ENCODE assay signal across 1 cellular context in the genomic region with DNA sequence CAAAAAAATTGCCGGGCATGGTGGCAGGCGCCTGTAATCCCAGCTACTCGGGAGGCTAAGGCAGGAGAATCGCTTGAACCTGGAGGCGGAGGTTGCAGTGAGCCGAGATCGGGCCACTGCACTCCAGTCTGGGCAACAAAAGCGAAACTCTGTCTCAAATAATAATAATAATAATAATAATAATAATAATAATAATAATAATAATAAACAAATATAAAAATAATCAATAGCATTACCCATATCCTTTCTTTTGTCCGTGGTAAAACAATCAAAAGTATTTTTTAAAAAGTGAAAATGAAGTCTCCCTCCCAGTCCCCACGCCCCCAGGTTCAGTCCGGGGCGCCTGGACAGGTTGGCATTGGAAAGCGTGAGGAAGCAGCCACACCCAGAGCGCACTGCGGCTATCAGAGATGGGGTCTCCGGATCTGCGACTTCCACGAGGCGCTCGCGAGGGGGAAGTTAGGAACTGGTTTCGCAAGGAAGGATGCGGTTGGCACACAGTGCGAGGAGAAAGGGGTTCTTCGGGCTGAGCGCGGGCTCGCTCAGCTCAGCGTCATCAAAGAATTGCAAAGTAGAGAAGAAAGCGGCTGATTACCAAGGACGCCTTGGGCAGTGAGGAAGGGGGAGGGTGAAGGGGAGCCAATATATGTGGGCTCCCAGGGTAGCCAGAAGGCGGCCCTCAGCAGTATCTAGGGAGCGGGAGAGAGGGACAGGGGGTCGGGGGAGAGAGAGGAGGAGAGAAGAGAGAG.
TF ChIP-seq lines count a peak whose summit lies in the region.

No MANE protein-coding gene starts in this region.

TF ChIP-seq in HepG2, 621 proteins besides CTCF, POLR2A, EP300 and RAD21 (continued from another document):
- TF ChIP-seq, protein P1, sequence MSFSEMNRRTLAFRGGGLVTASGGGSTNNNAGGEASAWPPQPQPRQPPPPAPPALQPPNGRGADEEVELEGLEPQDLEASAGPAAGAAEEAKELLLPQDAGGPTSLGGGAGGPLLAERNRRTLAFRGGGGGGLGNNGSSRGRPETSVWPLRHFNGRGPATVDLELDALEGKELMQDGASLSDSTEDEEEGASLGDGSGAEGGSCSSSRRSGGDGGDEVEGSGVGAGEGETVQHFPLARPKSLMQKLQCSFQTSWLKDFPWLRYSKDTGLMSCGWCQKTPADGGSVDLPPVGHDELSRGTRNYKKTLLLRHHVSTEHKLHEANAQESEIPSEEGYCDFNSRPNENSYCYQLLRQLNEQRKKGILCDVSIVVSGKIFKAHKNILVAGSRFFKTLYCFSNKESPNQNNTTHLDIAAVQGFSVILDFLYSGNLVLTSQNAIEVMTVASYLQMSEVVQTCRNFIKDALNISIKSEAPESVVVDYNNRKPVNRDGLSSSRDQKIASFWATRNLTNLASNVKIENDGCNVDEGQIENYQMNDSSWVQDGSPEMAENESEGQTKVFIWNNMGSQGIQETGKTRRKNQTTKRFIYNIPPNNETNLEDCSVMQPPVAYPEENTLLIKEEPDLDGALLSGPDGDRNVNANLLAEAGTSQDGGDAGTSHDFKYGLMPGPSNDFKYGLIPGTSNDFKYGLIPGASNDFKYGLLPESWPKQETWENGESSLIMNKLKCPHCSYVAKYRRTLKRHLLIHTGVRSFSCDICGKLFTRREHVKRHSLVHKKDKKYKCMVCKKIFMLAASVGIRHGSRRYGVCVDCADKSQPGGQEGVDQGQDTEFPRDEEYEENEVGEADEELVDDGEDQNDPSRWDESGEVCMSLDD (CRISPR knock-in tag; IDR thresholded peaks at IDR 0.05; ENCODE audit: borderline replicate concordance), result no peak
- TF ChIP-seq, protein P2, sequence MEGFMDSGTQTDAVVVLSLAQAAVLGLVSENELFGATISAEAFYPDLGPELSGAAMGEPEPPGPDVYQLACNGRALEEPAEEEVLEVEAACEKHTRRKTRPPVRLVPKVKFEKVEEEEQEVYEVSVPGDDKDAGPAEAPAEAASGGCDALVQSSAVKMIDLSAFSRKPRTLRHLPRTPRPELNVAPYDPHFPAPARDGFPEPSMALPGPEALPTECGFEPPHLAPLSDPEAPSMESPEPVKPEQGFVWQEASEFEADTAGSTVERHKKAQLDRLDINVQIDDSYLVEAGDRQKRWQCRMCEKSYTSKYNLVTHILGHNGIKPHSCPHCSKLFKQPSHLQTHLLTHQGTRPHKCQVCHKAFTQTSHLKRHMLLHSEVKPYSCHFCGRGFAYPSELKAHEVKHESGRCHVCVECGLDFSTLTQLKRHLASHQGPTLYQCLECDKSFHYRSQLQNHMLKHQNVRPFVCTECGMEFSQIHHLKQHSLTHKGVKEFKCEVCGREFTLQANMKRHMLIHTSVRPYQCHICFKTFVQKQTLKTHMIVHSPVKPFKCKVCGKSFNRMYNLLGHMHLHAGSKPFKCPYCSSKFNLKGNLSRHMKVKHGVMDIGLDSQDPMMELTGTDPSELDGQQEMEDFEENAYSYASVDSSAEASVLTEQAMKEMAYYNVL (CRISPR knock-in tag; IDR thresholded peaks at IDR 0.05; ENCODE audit: borderline replicate concordance), result no peak
- TF ChIP-seq ATF7 (IDR thresholded peaks at IDR 0.05) (no peak), ATF7 (CRISPR knock-in tag; IDR thresholded peaks at IDR 0.05) (no peak), REXO4 (CRISPR knock-in tag; IDR thresholded peaks at IDR 0.05; ENCODE audit: borderline replicate concordance) (no peak), SCMH1 (CRISPR knock-in tag; IDR thresholded peaks at IDR 0.05; ENCODE audit: borderline replicate concordance) (no peak), ZNF264 (CRISPR knock-in tag; IDR thresholded peaks at IDR 0.05) (no peak), ZNF83 (CRISPR knock-in tag; IDR thresholded peaks at IDR 0.05; ENCODE audit: borderline replicate concordance) (no peak), ZNF558 (CRISPR knock-in tag; IDR thresholded peaks at IDR 0.05; ENCODE audit: borderline replicate concordance) (no peak), ZNF335 (CRISPR knock-in tag; IDR thresholded peaks at IDR 0.05) (no peak), GABPA (IDR thresholded peaks at IDR 0.05; ENCODE audit: low read depth, low read length) (no peak), GABPA (CRISPR knock-in tag; IDR thresholded peaks at IDR 0.05; ENCODE audit: low read depth) (no peak)
- TF ChIP-seq, protein P3, sequence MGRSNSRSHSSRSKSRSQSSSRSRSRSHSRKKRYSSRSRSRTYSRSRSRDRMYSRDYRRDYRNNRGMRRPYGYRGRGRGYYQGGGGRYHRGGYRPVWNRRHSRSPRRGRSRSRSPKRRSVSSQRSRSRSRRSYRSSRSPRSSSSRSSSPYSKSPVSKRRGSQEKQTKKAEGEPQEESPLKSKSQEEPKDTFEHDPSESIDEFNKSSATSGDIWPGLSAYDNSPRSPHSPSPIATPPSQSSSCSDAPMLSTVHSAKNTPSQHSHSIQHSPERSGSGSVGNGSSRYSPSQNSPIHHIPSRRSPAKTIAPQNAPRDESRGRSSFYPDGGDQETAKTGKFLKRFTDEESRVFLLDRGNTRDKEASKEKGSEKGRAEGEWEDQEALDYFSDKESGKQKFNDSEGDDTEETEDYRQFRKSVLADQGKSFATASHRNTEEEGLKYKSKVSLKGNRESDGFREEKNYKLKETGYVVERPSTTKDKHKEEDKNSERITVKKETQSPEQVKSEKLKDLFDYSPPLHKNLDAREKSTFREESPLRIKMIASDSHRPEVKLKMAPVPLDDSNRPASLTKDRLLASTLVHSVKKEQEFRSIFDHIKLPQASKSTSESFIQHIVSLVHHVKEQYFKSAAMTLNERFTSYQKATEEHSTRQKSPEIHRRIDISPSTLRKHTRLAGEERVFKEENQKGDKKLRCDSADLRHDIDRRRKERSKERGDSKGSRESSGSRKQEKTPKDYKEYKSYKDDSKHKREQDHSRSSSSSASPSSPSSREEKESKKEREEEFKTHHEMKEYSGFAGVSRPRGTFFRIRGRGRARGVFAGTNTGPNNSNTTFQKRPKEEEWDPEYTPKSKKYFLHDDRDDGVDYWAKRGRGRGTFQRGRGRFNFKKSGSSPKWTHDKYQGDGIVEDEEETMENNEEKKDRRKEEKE (IDR thresholded peaks at IDR 0.05), result no peak
- TF ChIP-seq, protein P4, sequence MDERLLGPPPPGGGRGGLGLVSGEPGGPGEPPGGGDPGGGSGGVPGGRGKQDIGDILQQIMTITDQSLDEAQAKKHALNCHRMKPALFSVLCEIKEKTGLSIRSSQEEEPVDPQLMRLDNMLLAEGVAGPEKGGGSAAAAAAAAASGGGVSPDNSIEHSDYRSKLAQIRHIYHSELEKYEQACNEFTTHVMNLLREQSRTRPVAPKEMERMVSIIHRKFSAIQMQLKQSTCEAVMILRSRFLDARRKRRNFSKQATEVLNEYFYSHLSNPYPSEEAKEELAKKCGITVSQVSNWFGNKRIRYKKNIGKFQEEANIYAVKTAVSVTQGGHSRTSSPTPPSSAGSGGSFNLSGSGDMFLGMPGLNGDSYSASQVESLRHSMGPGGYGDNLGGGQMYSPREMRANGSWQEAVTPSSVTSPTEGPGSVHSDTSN (CRISPR knock-in tag; IDR thresholded peaks at IDR 0.05), result no peak
- TF ChIP-seq, protein P5, sequence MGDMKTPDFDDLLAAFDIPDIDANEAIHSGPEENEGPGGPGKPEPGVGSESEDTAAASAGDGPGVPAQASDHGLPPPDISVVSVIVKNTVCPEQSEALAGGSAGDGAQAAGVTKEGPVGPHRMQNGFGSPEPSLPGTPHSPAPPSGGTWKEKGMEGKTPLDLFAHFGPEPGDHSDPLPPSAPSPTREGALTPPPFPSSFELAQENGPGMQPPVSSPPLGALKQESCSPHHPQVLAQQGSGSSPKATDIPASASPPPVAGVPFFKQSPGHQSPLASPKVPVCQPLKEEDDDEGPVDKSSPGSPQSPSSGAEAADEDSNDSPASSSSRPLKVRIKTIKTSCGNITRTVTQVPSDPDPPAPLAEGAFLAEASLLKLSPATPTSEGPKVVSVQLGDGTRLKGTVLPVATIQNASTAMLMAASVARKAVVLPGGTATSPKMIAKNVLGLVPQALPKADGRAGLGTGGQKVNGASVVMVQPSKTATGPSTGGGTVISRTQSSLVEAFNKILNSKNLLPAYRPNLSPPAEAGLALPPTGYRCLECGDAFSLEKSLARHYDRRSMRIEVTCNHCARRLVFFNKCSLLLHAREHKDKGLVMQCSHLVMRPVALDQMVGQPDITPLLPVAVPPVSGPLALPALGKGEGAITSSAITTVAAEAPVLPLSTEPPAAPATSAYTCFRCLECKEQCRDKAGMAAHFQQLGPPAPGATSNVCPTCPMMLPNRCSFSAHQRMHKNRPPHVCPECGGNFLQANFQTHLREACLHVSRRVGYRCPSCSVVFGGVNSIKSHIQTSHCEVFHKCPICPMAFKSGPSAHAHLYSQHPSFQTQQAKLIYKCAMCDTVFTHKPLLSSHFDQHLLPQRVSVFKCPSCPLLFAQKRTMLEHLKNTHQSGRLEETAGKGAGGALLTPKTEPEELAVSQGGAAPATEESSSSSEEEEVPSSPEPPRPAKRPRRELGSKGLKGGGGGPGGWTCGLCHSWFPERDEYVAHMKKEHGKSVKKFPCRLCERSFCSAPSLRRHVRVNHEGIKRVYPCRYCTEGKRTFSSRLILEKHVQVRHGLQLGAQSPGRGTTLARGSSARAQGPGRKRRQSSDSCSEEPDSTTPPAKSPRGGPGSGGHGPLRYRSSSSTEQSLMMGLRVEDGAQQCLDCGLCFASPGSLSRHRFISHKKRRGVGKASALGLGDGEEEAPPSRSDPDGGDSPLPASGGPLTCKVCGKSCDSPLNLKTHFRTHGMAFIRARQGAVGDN (CRISPR knock-in tag; IDR thresholded peaks at IDR 0.05), result no peak
